Comparison of ENCODE assay signal across 1 cellular context in genomic region chr13:114012921-114013320, GRCh38.
TF ChIP-seq lines count a peak whose summit lies in the region.

No MANE protein-coding gene starts in this region.

TF ChIP-seq in HepG2, 621 proteins besides CTCF, POLR2A, EP300 and RAD21:
- no peak for TF ChIP-seq HNF4G (IDR thresholded peaks at IDR 0.05; ENCODE audit: borderline replicate concordance, low read depth, low read length)
- no peak for TF ChIP-seq HNF4G (CRISPR knock-in tag; IDR thresholded peaks at IDR 0.05; ENCODE audit: borderline replicate concordance, low read depth)
- TF ChIP-seq ZKSCAN1 (IDR thresholded peaks at IDR 0.05; ENCODE audit: low read length), result no peak
- no peak for TF ChIP-seq ZNF280B (CRISPR knock-in tag; IDR thresholded peaks at IDR 0.05; ENCODE audit: borderline replicate concordance)
- TF ChIP-seq ZBTB42 (CRISPR knock-in tag; IDR thresholded peaks at IDR 0.05), result no peak
- TF ChIP-seq HINFP (CRISPR knock-in tag; IDR thresholded peaks at IDR 0.05; ENCODE audit: low read depth), result no peak
- no peak for TF ChIP-seq YY1 (IDR thresholded peaks at IDR 0.05; ENCODE audit: insufficient read depth, insufficient replicate concordance, low read depth, low read length)
- no peak for TF ChIP-seq ZNF101 (CRISPR knock-in tag; IDR thresholded peaks at IDR 0.05; ENCODE audit: borderline replicate concordance, low read depth)
- TF ChIP-seq ZNF407 (CRISPR knock-in tag; IDR thresholded peaks at IDR 0.05; ENCODE audit: not compliant biosample characterization), result no peak
- no peak for TF ChIP-seq SP140L (CRISPR knock-in tag; IDR thresholded peaks at IDR 0.05; ENCODE audit: borderline replicate concordance)
- TF ChIP-seq FOSL1 (CRISPR knock-in tag; IDR thresholded peaks at IDR 0.05; ENCODE audit: borderline replicate concordance), result no peak
- no peak for TF ChIP-seq REST (IDR thresholded peaks at IDR 0.05; ENCODE audit: borderline replicate concordance in 1 of 2, low read depth in 1 of 2, low read length in 2 of 2)
- TF ChIP-seq SMAD1 (CRISPR knock-in tag; IDR thresholded peaks at IDR 0.05; ENCODE audit: borderline replicate concordance, low read depth), result no peak
- no peak for TF ChIP-seq ZNF713 (CRISPR knock-in tag; IDR thresholded peaks at IDR 0.05)
- TF ChIP-seq ZNF782 (CRISPR knock-in tag; IDR thresholded peaks at IDR 0.05; ENCODE audit: borderline replicate concordance), result no peak
- TF ChIP-seq AGO2 (optimal IDR thresholded peaks at IDR 0.05; ENCODE audit: low read depth, low read length), result no peak
- no peak for TF ChIP-seq E2F5 (CRISPR knock-in tag; conservative IDR thresholded peaks at IDR 0.05)
- no peak for TF ChIP-seq KMT2A (CRISPR knock-in tag; IDR thresholded peaks at IDR 0.05)
- TF ChIP-seq HNF4A (CRISPR knock-in tag; IDR thresholded peaks at IDR 0.05), result no peak
